Comparison of ENCODE assay signal across 9 cellular contexts in genomic region chr22:46815896-46816721, GRCh38. TPM values are rescaled to one million over a fixed set of nuclear protein-coding genes. Genes with fewer than 3 reads are reported as not detected.
DNase-seq lines count a peak whose midpoint lies in the region; ATAC-seq and TF ChIP-seq lines count a peak whose summit lies in the region.
"Had no signal": no experiment of that assay in that cellular context is flagged by ENCODE, and none has a peak within 500 bp of the region (broad histone marks: within the 10 kb centered on the region; RNA-seq: fewer than 3 reads in every experiment).

No MANE protein-coding gene starts in this region.

- H3K9me3 ChIP-seq in adipocyte (ENCODE audit: control insufficient read depth, low read length) (no peaks in the 10 kb centered on the region), vagina (no peaks in the 10 kb centered on the region)

- intact Hi-C loops in Right ventricle myocardium inferior (cut with DNase I) (no loop called here), cardiac septum (cut with DNase I) (no loop called here), vagina (cut with DNase I) (no loop called here)

- peak overlapping the region; percentile 32 for H3K27ac ChIP-seq in vagina

- peak overlapping the region; percentile 8 for H3K9ac ChIP-seq in adipocyte (ENCODE audit: low read length)

- H3K4me1 ChIP-seq in adipocyte (ENCODE audit: control insufficient read depth, insufficient read depth, low read length) = peaks cover 8% of the 10 kb centered on the region
- peaks cover 10% of the 10 kb centered on the region for H3K4me1 ChIP-seq in vagina

- H3K36me3 ChIP-seq in adipocyte (ENCODE audit: control insufficient read depth, insufficient read depth, low read length, severe bottlenecking) (no peaks in the 10 kb centered on the region), vagina (no peaks in the 10 kb centered on the region)

- no peak for DNase-seq in Right ventricle myocardium inferior (ENCODE audit: missing footprints)
- no peak for DNase-seq in cardiac septum (ENCODE audit: low spot score)
- DNase-seq in adipocyte (ENCODE audit: low read depth) = peak; percentile 66
- peak; percentile 14 for DNase-seq in kidney tubule cell (ENCODE audit: low spot score)
- no peak for DNase-seq in vagina (ENCODE audit: extremely low spot score in 2 of 2)
- no peak for DNase-seq in 8988T
- DNase-seq: activated gamma-delta T cell had no signal

- H3K27me3 ChIP-seq in adipocyte (replicated peaks; ENCODE audit: control insufficient read depth, insufficient read depth, low read length) (no peaks in the 10 kb centered on the region), vagina (no peaks in the 10 kb centered on the region)

- TF ChIP-seq CTCF in vagina (IDR thresholded peaks at IDR 0.05) = no peak

- ATAC-seq in Right ventricle myocardium inferior (peak; percentile 13), GM21717 (IDR thresholded peaks at IDR 0.05; ENCODE audit: unreplicated experiment) (no peak), GM21576 (IDR thresholded peaks at IDR 0.05; ENCODE audit: unreplicated experiment) (no peak)

- TF ChIP-seq POLR2A in vagina (IDR thresholded peaks at IDR 0.05) = no peak

- H3K4me3 ChIP-seq in adipocyte (ENCODE audit: low read length) = no peak overlapping the region
- no peak overlapping the region for H3K4me3 ChIP-seq in vagina

RNA-seq across cellular contexts. Expression of gene TBC1D22A, which starts 53.7 kb away (rescaled TPM):
- total RNA-seq in Right ventricle myocardium inferior (14.6 TPM), cardiac septum (20.1 TPM), vagina (38.3 TPM)

Comparison
In these comparisons a context has a peak if more than half of its experiments do, and no peak if none do; other contexts are left out.
1. DNase-seq: peak in adipocyte (single experiment) and kidney tubule cell (single experiment); none in Right ventricle myocardium inferior (single experiment), cardiac septum (single experiment), vagina (0 of 2) and 8988T (single experiment).